In the genomic region with DNA sequence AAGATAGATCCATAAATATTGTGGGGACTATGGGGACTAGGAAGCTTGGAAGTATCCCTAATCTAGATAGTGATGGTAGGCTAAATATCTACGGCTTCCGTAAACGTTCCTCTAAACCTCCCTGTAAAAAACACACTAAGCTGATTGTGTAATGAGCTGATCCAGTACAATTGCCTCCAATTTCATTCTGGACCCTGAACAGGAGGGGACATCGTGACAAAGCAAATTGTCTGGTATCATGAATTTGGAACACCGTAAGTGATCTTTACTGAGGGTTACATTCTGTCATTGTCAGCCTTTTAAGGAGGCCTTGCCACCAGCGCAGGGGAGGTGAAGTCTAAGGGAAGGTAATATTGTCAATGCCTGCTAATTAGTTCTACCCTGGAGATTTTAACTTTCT, we compare ENCODE assay signal across 9 cellular contexts. TPM values are rescaled to one million over a fixed set of nuclear protein-coding genes. Genes with fewer than 3 reads are reported as not detected.
DNase-seq lines count a peak whose midpoint lies in the region; ATAC-seq and TF ChIP-seq lines count a peak whose summit lies in the region.
"Had no signal": no experiment of that assay in that cellular context is flagged by ENCODE, and none has a peak within 500 bp of the region (broad histone marks: within the 10 kb centered on the region; RNA-seq: fewer than 3 reads in every experiment).

No MANE protein-coding gene starts in this region.

- H3K9me3 Mint-ChIP-seq in WTC11, result no peaks in the 10 kb centered on the region

- H3K27me3 ChIP-seq in HAP-1 (ENCODE audit: low read depth) (no peaks in the 10 kb centered on the region), left ventricle myocardium inferior (ENCODE audit: low read depth) (peaks cover 32% of the 10 kb centered on the region)

- peak overlapping the region; percentile 84 for H3K4me3 Mint-ChIP-seq in WTC11

- peaks cover 8% of the 10 kb centered on the region for H3K36me3 ChIP-seq in HAP-1 (replicated peaks)
- H3K36me3 ChIP-seq in left ventricle myocardium inferior, result no peaks in the 10 kb centered on the region

- in situ Hi-C loops in HAP-1 (cut with MboI; ENCODE audit: low sequenced_read_pairs), result no loop called here

- H3K27me3 Mint-ChIP-seq in WTC11 (ENCODE audit: low read depth), result no peaks in the 10 kb centered on the region

- peaks cover 45% of the 10 kb centered on the region for H3K4me1 Mint-ChIP-seq in WTC11

- TF ChIP-seq CTCF in WTC11 (IDR thresholded peaks at IDR 0.05) (no peak), left ventricle myocardium inferior (IDR thresholded peaks at IDR 0.05; ENCODE audit: borderline replicate concordance) (no peak), retinal pigment epithelial cell (conservative IDR thresholded peaks at IDR 0.05; ENCODE audit: low read depth, low read length) (no peak), GM10248 (IDR thresholded peaks at IDR 0.05; ENCODE audit: control extremely low read depth, extremely low read depth, low read depth, missing control alignments) (no peak)

- no peaks in the 10 kb centered on the region for H3K9me3 ChIP-seq in HAP-1
- no peaks in the 10 kb centered on the region for H3K9me3 ChIP-seq in left ventricle myocardium inferior (replicated peaks)

- POLR2A ChIA-PET in WTC11 (lab: Charles Lee) (no interaction called here), GM10248 (lab: Yijun Ruan, JAX) (no interaction called here)

- H3K27ac ChIP-seq in left ventricle myocardium inferior (replicated peaks), result peak overlapping the region; percentile 73

- intact Hi-C loops in left ventricle myocardium inferior (cut with micrococcal nuclease), result no loop called here

- peak overlapping the region; percentile 64 for H3K4me3 ChIP-seq in HAP-1
- peak overlapping the region; percentile 63 for H3K4me3 ChIP-seq in left ventricle myocardium inferior
- H3K4me3 ChIP-seq in retinal pigment epithelial cell (ENCODE audit: low read length), result peak overlapping the region; percentile 66

- peaks cover 32% of the 10 kb centered on the region for H3K4me1 ChIP-seq in HAP-1
- H3K4me1 ChIP-seq in left ventricle myocardium inferior, result peaks cover 4% of the 10 kb centered on the region

- H3K36me3 Mint-ChIP-seq in WTC11, result peaks cover 12% of the 10 kb centered on the region

- DNase-seq in HAP-1 (ENCODE audit: low spot score in 2 of 2) (no peak), WTC11 (ENCODE audit: low spot score) (no peak), left ventricle myocardium inferior (no peak), retinal pigment epithelial cell (ENCODE audit: low read depth) (no peak), GM10248 (ENCODE audit: extremely low spot score) (no peak), C1 segment of cervical spinal cord (lab: John Stamatoyannopoulos, UW) (no peak), HuH-7 (ENCODE audit: low spot score) (no peak)
- DNase-seq: T-helper 2 cell had no signal

- ATAC-seq in WTC11 (peak; percentile 10), GM21360 (IDR thresholded peaks at IDR 0.05; ENCODE audit: unreplicated experiment) (no peak)

- CTCF ChIA-PET in WTC11 (lab: Charles Lee) (no interaction called here), GM10248 (lab: Yijun Ruan, JAX) (no interaction called here)

- H3K27ac Mint-ChIP-seq in WTC11, result peak overlapping the region; percentile 91

TF ChIP-seq in WTC11, 78 proteins besides CTCF, POLR2A, EP300 and RAD21:
- TF ChIP-seq TP53 (CRISPR knock-in tag; IDR thresholded peaks at IDR 0.05), result 0 out of 2 replicates have a peak, but pooled peaks have one; percentile 0
- TF ChIP-seq CREM (CRISPR knock-in tag; IDR thresholded peaks at IDR 0.05), result no peak
TF ChIP-seq in WTC11: peak in this region for 1.

RNA-seq across cellular contexts. Expression of gene MGST1, which starts 0.5 kb away (rescaled TPM):
- total RNA-seq in WTC11 (2021) (285 to 344 TPM (median 324 TPM) in 3 replicates), left ventricle myocardium inferior (15.2 TPM)

Comparison
In these comparisons a context has a peak if more than half of its experiments do, and no peak if none do; other contexts are left out.
1. RNA of gene MGST1, which starts 0.5 kb away (total RNA-seq): 285 to 344 TPM in WTC11; 15.2 TPM in left ventricle myocardium inferior (single experiment); every median in the first group is over 10 times any median in the second.
2. Peak in every context shown above with its lines, with median percentiles within 50 percentile points of each other: H3K4me3 ChIP-seq.